8 cellular contexts compared by ENCODE assay signal in the genomic region with DNA sequence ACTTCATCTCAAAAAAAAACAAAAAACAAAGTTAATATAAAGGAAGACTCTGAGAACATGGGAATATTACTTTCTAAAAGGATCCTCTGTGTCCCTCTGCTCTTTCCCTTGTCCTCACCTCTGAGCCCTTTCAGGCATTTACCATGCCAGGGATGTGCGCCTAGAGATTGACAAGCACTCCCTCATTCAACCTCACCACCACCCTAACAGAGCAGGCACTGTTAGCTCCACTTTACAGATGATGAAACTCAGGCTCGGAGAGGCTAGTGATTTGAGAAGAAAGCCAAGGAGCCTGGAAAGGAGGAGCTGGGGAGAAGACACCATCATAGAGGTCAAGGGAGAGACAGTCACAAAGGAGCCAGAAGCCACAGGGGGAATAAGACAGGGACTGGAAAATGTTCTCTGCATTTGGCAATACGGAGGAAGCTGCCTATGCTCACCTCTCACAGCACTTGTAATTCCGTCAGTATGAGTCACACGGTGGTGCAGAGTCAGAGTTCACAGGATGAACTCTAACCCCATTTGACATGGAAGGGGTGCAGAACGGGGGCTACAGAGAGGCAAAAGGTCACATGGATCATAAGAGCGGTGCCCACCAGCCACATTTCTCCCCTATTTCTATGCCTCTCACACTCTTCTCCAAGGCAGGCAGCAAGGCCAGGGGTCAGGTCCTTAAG.
DNase-seq lines count a peak whose midpoint lies in the region; ATAC-seq and TF ChIP-seq lines count a peak whose summit lies in the region.
"Had no signal": no experiment of that assay in that cellular context is flagged by ENCODE, and none has a peak within 500 bp of the region (broad histone marks: within the 10 kb centered on the region; RNA-seq: fewer than 3 reads in every experiment).

No MANE protein-coding gene starts in this region.

- H3K9me3 ChIP-seq in IMR-90 (ENCODE audit: control insufficient read depth, insufficient read depth, low read length), result no peaks in the 10 kb centered on the region
- H3K9me3 ChIP-seq in body of pancreas, result no peaks in the 10 kb centered on the region
- no peaks in the 10 kb centered on the region for H3K9me3 ChIP-seq in mesodermal cell (ENCODE audit: control insufficient read depth, low read length)

- no peaks in the 10 kb centered on the region for H3K27me3 ChIP-seq in IMR-90 (ENCODE audit: control insufficient read depth, insufficient read depth, low read length)
- H3K27me3 ChIP-seq in body of pancreas, result no peaks in the 10 kb centered on the region

- no peak overlapping the region for H3K4me3 ChIP-seq in IMR-90 (ENCODE audit: insufficient read depth, low read depth, low read length)
- H3K4me3 ChIP-seq in body of pancreas, result no peak overlapping the region
- no peak overlapping the region for H3K4me3 ChIP-seq in mesodermal cell (ENCODE audit: extremely low read depth, insufficient read depth, low read length, poor library complexity, severe bottlenecking)

- H2BK20ac ChIP-seq in IMR-90 (ENCODE audit: low read depth, low read length), result no peak overlapping the region

- H3K9ac ChIP-seq in IMR-90 (ENCODE audit: low read depth, low read length), result no peak overlapping the region

- TF ChIP-seq RAD21 in IMR-90 (IDR thresholded peaks at IDR 0.05; ENCODE audit: low read length), result no peak

- H3K27ac ChIP-seq in IMR-90 (ENCODE audit: insufficient read depth, low read length), result no peak overlapping the region
- no peak overlapping the region for H3K27ac ChIP-seq in body of pancreas
- H3K27ac ChIP-seq in mesodermal cell (ENCODE audit: low read depth, low read length, severe bottlenecking), result peak overlapping the region; percentile 60

- H2BK15ac ChIP-seq in IMR-90 (ENCODE audit: low read depth, low read length), result no peak overlapping the region

- H2BK120ac ChIP-seq in IMR-90 (ENCODE audit: low read depth, low read length), result no peak overlapping the region

- no peak overlapping the region for H4K5ac ChIP-seq in IMR-90 (ENCODE audit: low read depth, low read length)

- H3K14ac ChIP-seq in IMR-90 (replicated peaks; ENCODE audit: low read depth, low read length), result 0 out of 2 replicates have a peak overlapping the region, but pooled peaks have one; percentile 56

- no TSS peak for BruUV-seq in IMR-90 (replicated peaks; lab: Mats Ljungman, UMichigan)

- intact Hi-C loops in IMR-90 (cut with micrococcal nuclease), result no loop called here
- intact Hi-C loops in body of pancreas (cut with DNase I), result no loop called here

- H2BK5ac ChIP-seq in IMR-90 (ENCODE audit: low read depth, low read length, poor library complexity, severe bottlenecking), result no peak overlapping the region

- peaks cover 13% of the 10 kb centered on the region; the same call in 1 of the 2 replicates for H4K20me1 ChIP-seq in IMR-90 (ENCODE audit: insufficient read depth, low read length)

- dilution Hi-C loops in IMR-90 (cut with HindIII; ENCODE audit: low sequenced_read_pairs, unreplicated experiment), result no loop called here

- H3K4ac ChIP-seq in IMR-90 (ENCODE audit: low read depth, low read length), result peak overlapping the region; percentile 17; the same call in 1 of the 2 replicates

- H2AK9ac ChIP-seq in IMR-90 (replicated peaks; ENCODE audit: low read depth, low read length, poor library complexity), result peak overlapping the region; percentile 25

- H4K8ac ChIP-seq in IMR-90 (ENCODE audit: low read depth in 2 of 2, low read length in 2 of 2), result no peak overlapping the region; a peak in 1 of 4 replicates

- no peak overlapping the region; the same call in 1 of the 2 replicates for H3K56ac ChIP-seq in IMR-90 (ENCODE audit: extremely low read depth, insufficient read depth, low read length)

- H3K36me3 ChIP-seq in IMR-90 (ENCODE audit: control insufficient read depth, insufficient read depth, low read length) (peaks cover 22% of the 10 kb centered on the region), body of pancreas (replicated peaks in 1 of 2; ENCODE audit: insufficient read depth in 1 of 2, low read depth in 2 of 2) (peaks cover 0 to 7% of the 10 kb centered on the region in 2 donors), mesodermal cell (ENCODE audit: control insufficient read depth, insufficient read depth, low read length) (peaks cover 60% of the 10 kb centered on the region)

- H4K91ac ChIP-seq in IMR-90 (ENCODE audit: insufficient read depth, low read depth, low read length), result no peak overlapping the region

- ATAC-seq in IMR-90 (ENCODE audit: low read depth) (peak; percentile 62), body of pancreas (peak; percentile 21), HG03159 (IDR thresholded peaks at IDR 0.05; ENCODE audit: unreplicated experiment) (no peak)

- 80% methylated on average over 1 of the region's 7 CpGs; no CpG with 5 or more reads in 1 of the 2 experiments for WGBS in IMR-90 (ENCODE audit: extremely low coverage in 2 of 2, insufficient read length in 1 of 2), 2 experiments
- 87 to 90% methylated on average over 7 of the region's 7 CpGs for WGBS in body of pancreas, 2 donors
- 72 to 74% methylated on average over 4 to 7 of the region's 7 CpGs for WGBS in mesodermal cell (ENCODE audit: insufficient coverage in 2 of 2), 2 experiments

- H3K23ac ChIP-seq in IMR-90 (ENCODE audit: low read depth, low read length), result peak overlapping the region; percentile 63; the same call in 1 of the 2 replicates

- TF ChIP-seq CTCF in IMR-90 (conservative IDR thresholded peaks at IDR 0.05; ENCODE audit: low read depth, low read length) (no peak), body of pancreas (IDR thresholded peaks at IDR 0.05) (no peak)

- no peak overlapping the region for H3K4me2 ChIP-seq in IMR-90 (ENCODE audit: low read depth, low read length)

- no peak overlapping the region for H3K18ac ChIP-seq in IMR-90 (ENCODE audit: low read depth, low read length)

- H3K9me1 ChIP-seq in IMR-90 (ENCODE audit: insufficient read depth, low read length), result peaks cover 21% of the 10 kb centered on the region

- DNase-seq in EH (ENCODE audit: low read depth), result peak; percentile 25
- no peak for DNase-seq in IMR-90
- DNase-seq in body of pancreas, result no peak
- no peak for DNase-seq in NCI-H2029 (lab: John Stamatoyannopoulos, UW)
- DNase-seq in COLO829 (ENCODE audit: low spot score), result no peak
- DNase-seq: aorta had no signal

- CTCF ChIA-PET in IMR-90 (lab: Yijun Ruan, JAX), result no interaction called here

- in situ Hi-C loops in IMR-90 (cut with MboI; ENCODE audit: low sequenced_read_pairs), result no loop called here

- H2AFZ ChIP-seq in IMR-90 (replicated peaks; ENCODE audit: low read length, poor library complexity), result no peak overlapping the region

- TF ChIP-seq POLR2A in IMR-90 (IDR thresholded peaks at IDR 0.05; ENCODE audit: low read depth, low read length) (no peak), body of pancreas (IDR thresholded peaks at IDR 0.05) (no peak)

- no peak overlapping the region for H2AK5ac ChIP-seq in IMR-90 (ENCODE audit: low read depth, low read length)

- H3K4me1 ChIP-seq in IMR-90 (ENCODE audit: control insufficient read depth, insufficient read depth, low read length) (0 out of 2 replicates have a peak, but pooled peaks cover 2% of the 10 kb centered on the region), body of pancreas (no peaks in the 10 kb centered on the region), mesodermal cell (ENCODE audit: control insufficient read depth, insufficient read depth, low read length, poor library complexity, severe bottlenecking) (peaks cover 6% of the 10 kb centered on the region)

- H3K79me1 ChIP-seq in IMR-90 (ENCODE audit: low read depth in 1 of 2, low read length in 2 of 2), result peaks cover 35 to 76% of the 10 kb centered on the region in 2 experiments

- POLR2A ChIA-PET in IMR-90 (lab: Charles Lee; ENCODE audit: unreplicated experiment), result interaction anchor here (1.0 kb wide), 1 partner anchor 24 kb away, joined by 3 read pairs; no protein-coding TSS in a partner anchor

TF ChIP-seq in IMR-90, 13 proteins besides CTCF, POLR2A, EP300 and RAD21:
- TF ChIP-seq MAZ (IDR thresholded peaks at IDR 0.05; ENCODE audit: borderline replicate concordance, low read depth, low read length), result no peak
- TF ChIP-seq FOS (IDR thresholded peaks at IDR 0.05; ENCODE audit: low read depth, low read length), result no peak
- TF ChIP-seq CHD1 (IDR thresholded peaks at IDR 0.05; ENCODE audit: low read depth, low read length), result no peak
- no peak for TF ChIP-seq RCOR1 (IDR thresholded peaks at IDR 0.05; ENCODE audit: insufficient replicate concordance, low read length)
- TF ChIP-seq MAFK (IDR thresholded peaks at IDR 0.05; ENCODE audit: low read depth, low read length), result no peak
- no peak for TF ChIP-seq NFE2L2 (IDR thresholded peaks at IDR 0.05; ENCODE audit: low read depth, low read length)
- TF ChIP-seq RFX5 (IDR thresholded peaks at IDR 0.05; ENCODE audit: low read depth, low read length), result no peak
- no peak for TF ChIP-seq SMC3 (IDR thresholded peaks at IDR 0.05; ENCODE audit: low read depth, low read length)
- TF ChIP-seq, protein P1, sequence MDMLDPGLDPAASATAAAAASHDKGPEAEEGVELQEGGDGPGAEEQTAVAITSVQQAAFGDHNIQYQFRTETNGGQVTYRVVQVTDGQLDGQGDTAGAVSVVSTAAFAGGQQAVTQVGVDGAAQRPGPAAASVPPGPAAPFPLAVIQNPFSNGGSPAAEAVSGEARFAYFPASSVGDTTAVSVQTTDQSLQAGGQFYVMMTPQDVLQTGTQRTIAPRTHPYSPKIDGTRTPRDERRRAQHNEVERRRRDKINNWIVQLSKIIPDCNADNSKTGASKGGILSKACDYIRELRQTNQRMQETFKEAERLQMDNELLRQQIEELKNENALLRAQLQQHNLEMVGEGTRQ (IDR thresholded peaks at IDR 0.05; ENCODE audit: low read depth, low read length), result no peak
- no peak for TF ChIP-seq MXI1 (IDR thresholded peaks at IDR 0.05; ENCODE audit: borderline replicate concordance, low read depth, low read length)
- no peak for TF ChIP-seq CEBPB (IDR thresholded peaks at IDR 0.05; ENCODE audit: low read depth, low read length)
- TF ChIP-seq, protein P2, sequence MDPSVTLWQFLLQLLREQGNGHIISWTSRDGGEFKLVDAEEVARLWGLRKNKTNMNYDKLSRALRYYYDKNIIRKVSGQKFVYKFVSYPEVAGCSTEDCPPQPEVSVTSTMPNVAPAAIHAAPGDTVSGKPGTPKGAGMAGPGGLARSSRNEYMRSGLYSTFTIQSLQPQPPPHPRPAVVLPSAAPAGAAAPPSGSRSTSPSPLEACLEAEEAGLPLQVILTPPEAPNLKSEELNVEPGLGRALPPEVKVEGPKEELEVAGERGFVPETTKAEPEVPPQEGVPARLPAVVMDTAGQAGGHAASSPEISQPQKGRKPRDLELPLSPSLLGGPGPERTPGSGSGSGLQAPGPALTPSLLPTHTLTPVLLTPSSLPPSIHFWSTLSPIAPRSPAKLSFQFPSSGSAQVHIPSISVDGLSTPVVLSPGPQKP (IDR thresholded peaks at IDR 0.05; ENCODE audit: borderline replicate concordance, low read depth, low read length), result no peak
- TF ChIP-seq BHLHE40 (IDR thresholded peaks at IDR 0.05; ENCODE audit: low read depth, low read length), result no peak
